16 cellular contexts compared by ENCODE assay signal in genomic region chr14:61151276-61151675, GRCh38.
DNase-seq lines count a peak whose midpoint lies in the region; ATAC-seq, FAIRE-seq and TF ChIP-seq lines count a peak whose summit lies in the region.
"Had no signal": no experiment of that assay in that cellular context is flagged by ENCODE, and none has a peak within 500 bp of the region (broad histone marks: within the 10 kb centered on the region; RNA-seq: fewer than 3 reads in every experiment).

No MANE protein-coding gene starts in this region.

- H3K4me1 Mint-ChIP-seq in astrocyte (ENCODE audit: low read depth, unreplicated experiment) (peaks cover 37% of the 10 kb centered on the region), glutamatergic neuron (ENCODE audit: low read depth, unreplicated experiment) (peaks cover 30% of the 10 kb centered on the region)

- H3K4me3 Mint-ChIP-seq in astrocyte (ENCODE audit: unreplicated experiment), result no peak overlapping the region
- H3K4me3 Mint-ChIP-seq in glutamatergic neuron (ENCODE audit: unreplicated experiment), result no peak overlapping the region

- TF ChIP-seq CTCF in astrocyte (IDR thresholded peaks at IDR 0.05; ENCODE audit: insufficient read depth, low read depth, low read length), result no peak
- TF ChIP-seq CTCF in glutamatergic neuron (IDR thresholded peaks at IDR 0.05; ENCODE audit: partially characterized antibody, unreplicated experiment), result no peak
- no peak for TF ChIP-seq CTCF in tibial artery (IDR thresholded peaks at IDR 0.05)
- no peak for TF ChIP-seq CTCF in upper lobe of left lung (IDR thresholded peaks at IDR 0.05)

- H3K27me3 Mint-ChIP-seq in astrocyte (ENCODE audit: low read depth, unreplicated experiment) (no peaks in the 10 kb centered on the region), glutamatergic neuron (ENCODE audit: unreplicated experiment) (peaks cover 16% of the 10 kb centered on the region)

- TF ChIP-seq EP300 in upper lobe of left lung (IDR thresholded peaks at IDR 0.05), result no peak

- H3K9me3 ChIP-seq in astrocyte (ENCODE audit: insufficient read depth, low read depth, low read length) (no peaks in the 10 kb centered on the region), tibial artery (no peaks in the 10 kb centered on the region), upper lobe of left lung (no peaks in the 10 kb centered on the region)
- H3K9me3 ChIP-seq: Peyer's patch had no signal

- H3K4me1 ChIP-seq in astrocyte (ENCODE audit: insufficient read depth, low read length) (peaks cover 52% of the 10 kb centered on the region), tibial artery (peaks cover 0 to 75% (median 19%) of the 10 kb centered on the region in 4 donors), upper lobe of left lung (no peaks in the 10 kb centered on the region)
- H3K4me1 ChIP-seq: Peyer's patch had no signal

- H3K27me3 ChIP-seq in astrocyte (ENCODE audit: insufficient read depth, low read length) (no peaks in the 10 kb centered on the region), tibial artery (no peaks in the 10 kb centered on the region), upper lobe of left lung (no peaks in the 10 kb centered on the region)
- H3K27me3 ChIP-seq: Peyer's patch had no signal

- 91 to 93% methylated on average over 3 of the region's 3 CpGs for WGBS in upper lobe of left lung, 2 donors

- H3K4me2 ChIP-seq in astrocyte (ENCODE audit: low read length), result no peak overlapping the region

- H3K36me3 Mint-ChIP-seq in astrocyte (ENCODE audit: low read depth, unreplicated experiment) (no peaks in the 10 kb centered on the region), glutamatergic neuron (ENCODE audit: unreplicated experiment) (no peaks in the 10 kb centered on the region)

- no peak for TF ChIP-seq POLR2A in upper lobe of left lung (IDR thresholded peaks at IDR 0.05)

- peak overlapping the region; percentile 65 for H3K27ac ChIP-seq in astrocyte (ENCODE audit: low read depth, low read length)
- H3K27ac ChIP-seq in tibial artery, result peak overlapping the region; percentile 59 to 73
- H3K27ac ChIP-seq in upper lobe of left lung, result no peak overlapping the region
- H3K27ac ChIP-seq: Peyer's patch had no signal

- H4K20me1 ChIP-seq in astrocyte (ENCODE audit: insufficient read depth, low read length), result no peaks in the 10 kb centered on the region

- no peak overlapping the region for H2AFZ ChIP-seq in astrocyte (ENCODE audit: low read depth, low read length)

- intact Hi-C loops in tibial artery (cut with DNase I; ENCODE audit: low total_unique reads), result no loop called here

- H3K9ac ChIP-seq in astrocyte (ENCODE audit: low read length), result no peak overlapping the region

- FAIRE-seq in astrocyte (lab: Jason Lieb, UNC) (no peak), GM19239 (lab: Jason Lieb, UNC) (no peak)

- DNase-seq in HCEC 1CT (peak; percentile 67), astrocyte (ENCODE audit: low read depth) (no peak), glutamatergic neuron (no peak), tibial artery (no peak), NCI-H2196 (lab: John Stamatoyannopoulos, UW; ENCODE audit: unreplicated experiment) (no peak), GM19239 (ENCODE audit: insufficient read length, low spot score) (no peak), upper lobe of left lung (no peak)
- DNase-seq: C1 segment of cervical spinal cord, COR-L47, NCI-H1105 treated with DMSO at 0.1 percent for 48 hours, NCI-H187, NCI-H446 treated with DMSO at 0.1 percent for 48 hours, NCI-H774, Peyer's patch, SHP77 had no signal

- H3K4me3 ChIP-seq in astrocyte (ENCODE audit: insufficient read depth, low read depth, low read length), result no peak overlapping the region
- no peak overlapping the region for H3K4me3 ChIP-seq in tibial artery
- no peak overlapping the region for H3K4me3 ChIP-seq in upper lobe of left lung
- H3K4me3 ChIP-seq: Peyer's patch had no signal

- peaks cover 2% of the 10 kb centered on the region for H3K9me3 Mint-ChIP-seq in astrocyte (ENCODE audit: unreplicated experiment)
- H3K9me3 Mint-ChIP-seq in glutamatergic neuron (ENCODE audit: unreplicated experiment), result peaks cover 31% of the 10 kb centered on the region

- ATAC-seq in HG03469 (IDR thresholded peaks at IDR 0.05; ENCODE audit: unreplicated experiment) (no peak), upper lobe of left lung (ENCODE audit: low FRiP score in 2 of 2) (no peak)

- H3K36me3 ChIP-seq in astrocyte (ENCODE audit: insufficient read depth, low read length) (no peaks in the 10 kb centered on the region), tibial artery (no peaks in the 10 kb centered on the region), upper lobe of left lung (no peaks in the 10 kb centered on the region)
- H3K36me3 ChIP-seq: Peyer's patch had no signal

- no peaks in the 10 kb centered on the region for H3K79me2 ChIP-seq in astrocyte (ENCODE audit: insufficient read depth, low read length)

- H3K27ac Mint-ChIP-seq in astrocyte (ENCODE audit: unreplicated experiment) (no peak overlapping the region), glutamatergic neuron (ENCODE audit: unreplicated experiment) (peak overlapping the region; percentile 26)

Comparison
In these comparisons a context has a peak if more than half of its experiments do, and no peak if none do; other contexts are left out.
1. H3K27ac ChIP-seq: peak in astrocyte (single experiment) and tibial artery (2 of 2); none in upper lobe of left lung (0 of 4).